Comparison of ENCODE assay signal across 8 cellular contexts in the genomic region with DNA sequence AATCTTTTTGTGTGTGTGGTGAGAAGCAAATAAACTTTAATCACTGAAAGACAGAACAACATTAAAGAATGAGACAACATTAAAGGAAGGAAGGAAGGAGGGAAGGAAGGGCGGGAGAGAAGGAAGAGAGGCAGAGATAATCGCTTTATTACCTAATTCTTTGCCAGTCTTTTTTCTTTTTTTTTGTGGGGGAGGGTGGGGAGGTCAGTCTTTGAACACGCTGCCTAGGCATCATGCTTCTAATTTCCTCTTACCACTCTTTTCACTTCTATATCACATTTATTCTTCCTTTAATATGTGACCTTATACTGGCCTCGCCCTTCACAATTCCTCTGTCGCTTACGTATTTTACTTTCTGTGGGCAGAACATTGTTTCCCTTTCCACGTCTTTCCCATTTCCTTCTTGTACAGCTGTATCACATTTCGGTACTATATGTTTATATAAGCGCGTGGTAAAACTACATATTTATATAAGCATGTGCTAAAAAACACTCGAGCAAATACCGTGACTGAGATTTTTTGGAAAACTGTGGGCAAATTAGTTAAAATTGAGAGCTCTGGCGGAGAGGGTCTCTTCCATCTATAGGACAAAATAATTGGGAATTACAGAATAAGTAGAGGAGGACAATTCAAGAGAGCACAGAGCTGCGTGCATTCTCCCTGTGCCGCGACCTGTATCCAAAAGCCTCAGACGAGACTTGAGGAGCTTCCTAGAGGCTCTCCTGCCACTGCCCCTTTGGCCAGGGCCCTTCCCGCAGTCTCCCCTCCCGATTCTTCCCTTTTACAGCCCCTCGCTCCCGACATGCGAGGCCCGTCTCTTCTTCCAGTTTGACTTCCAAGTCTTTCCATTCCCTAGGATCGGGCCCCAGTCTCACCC. TPM values are rescaled to one million over a fixed set of nuclear protein-coding genes. Genes with fewer than 3 reads are reported as not detected.
DNase-seq lines count a peak whose midpoint lies in the region; FAIRE-seq and TF ChIP-seq lines count a peak whose summit lies in the region.

No MANE protein-coding gene starts in this region.

- no peak for FAIRE-seq in HTR-8/SVneo (lab: Jason Lieb, UNC)

- no peaks in the 10 kb centered on the region for H3K9me3 ChIP-seq in SK-N-MC (ENCODE audit: low read depth, low read length)
- no peaks in the 10 kb centered on the region for H3K9me3 ChIP-seq in osteoblast (ENCODE audit: low read depth, low read length)

- peak overlapping the region; percentile 86 for H3K4me2 ChIP-seq in osteoblast (ENCODE audit: insufficient read depth, low read length)

- peak overlapping the region; percentile 91 for H2AFZ ChIP-seq in osteoblast (ENCODE audit: low read length)

- no peaks in the 10 kb centered on the region for H3K79me2 ChIP-seq in osteoblast (ENCODE audit: insufficient read depth, low read length)

- H3K4me3 ChIP-seq in SK-N-MC (peak overlapping the region; percentile 75), foreskin fibroblast (ENCODE audit: low read depth in 1 of 2, low read length in 2 of 2) (peak overlapping the region; percentile 65 to 72), osteoblast (ENCODE audit: insufficient read depth, low read length) (peak overlapping the region; percentile 74)

- no peaks in the 10 kb centered on the region for H3K4me1 ChIP-seq in osteoblast (ENCODE audit: insufficient read depth, low read length)

- H3K27me3 ChIP-seq in osteoblast (ENCODE audit: insufficient read depth, low read length), result peaks cover 40% of the 10 kb centered on the region

- H3K27ac ChIP-seq in SK-N-MC (no peak overlapping the region), osteoblast (ENCODE audit: low read depth, low read length) (no peak overlapping the region)

- no peak for TF ChIP-seq CTCF in foreskin fibroblast (IDR thresholded peaks at IDR 0.05; ENCODE audit: low read depth, low read length)
- TF ChIP-seq CTCF in osteoblast (IDR thresholded peaks at IDR 0.05; ENCODE audit: extremely low read depth, low read depth, low read length), result no peak

- H3K36me3 ChIP-seq in SK-N-MC (ENCODE audit: insufficient read depth, low read length) (no peaks in the 10 kb centered on the region), osteoblast (ENCODE audit: insufficient read depth, low read length) (no peaks in the 10 kb centered on the region)

- DNase-seq in NCI-H2171 treated with DMSO at 0.1 percent for 48 hours (lab: John Stamatoyannopoulos, UW) (peak; percentile 71), NCI-H2171 (lab: John Stamatoyannopoulos, UW) (no peak), SK-N-MC (ENCODE audit: low read depth, low spot score) (no peak), foreskin fibroblast (peak; percentile 20 to 53), osteoblast (ENCODE audit: insufficient read length, low spot score, missing footprints) (peak; percentile 74), 8988T (no peak), HTR-8/SVneo (ENCODE audit: insufficient read length, low spot score) (no peak), activated gamma-delta T cell treated with Interleukin-2 at 50 U/mL for 16 hours (no peak)

- no peaks in the 10 kb centered on the region for H4K20me1 ChIP-seq in osteoblast (ENCODE audit: insufficient read depth, low read length)

- no peak overlapping the region for H3K9ac ChIP-seq in SK-N-MC (ENCODE audit: insufficient read length)

RNA-seq across cellular contexts. Expression of gene PRKAA2, which starts 0.8 kb away (rescaled TPM):
- total RNA-seq in osteoblast, result 0.88 and 1.1 TPM in 2 replicates

Comparison
In these comparisons a context has a peak if more than half of its experiments do, and no peak if none do; other contexts are left out.
1. DNase-seq: peak in NCI-H2171 treated with DMSO at 0.1 percent for 48 hours (single experiment), foreskin fibroblast (2 of 2) and osteoblast (single experiment); none in NCI-H2171 (single experiment), SK-N-MC (single experiment), 8988T (single experiment), HTR-8/SVneo (single experiment) and activated gamma-delta T cell treated with Interleukin-2 at 50 U/mL for 16 hours (single experiment).
2. Peak in every context shown above with its lines, with median percentiles within 50 percentile points of each other: H3K4me3 ChIP-seq.